Comparison of ENCODE assay signal across 8 cellular contexts in the genomic region with DNA sequence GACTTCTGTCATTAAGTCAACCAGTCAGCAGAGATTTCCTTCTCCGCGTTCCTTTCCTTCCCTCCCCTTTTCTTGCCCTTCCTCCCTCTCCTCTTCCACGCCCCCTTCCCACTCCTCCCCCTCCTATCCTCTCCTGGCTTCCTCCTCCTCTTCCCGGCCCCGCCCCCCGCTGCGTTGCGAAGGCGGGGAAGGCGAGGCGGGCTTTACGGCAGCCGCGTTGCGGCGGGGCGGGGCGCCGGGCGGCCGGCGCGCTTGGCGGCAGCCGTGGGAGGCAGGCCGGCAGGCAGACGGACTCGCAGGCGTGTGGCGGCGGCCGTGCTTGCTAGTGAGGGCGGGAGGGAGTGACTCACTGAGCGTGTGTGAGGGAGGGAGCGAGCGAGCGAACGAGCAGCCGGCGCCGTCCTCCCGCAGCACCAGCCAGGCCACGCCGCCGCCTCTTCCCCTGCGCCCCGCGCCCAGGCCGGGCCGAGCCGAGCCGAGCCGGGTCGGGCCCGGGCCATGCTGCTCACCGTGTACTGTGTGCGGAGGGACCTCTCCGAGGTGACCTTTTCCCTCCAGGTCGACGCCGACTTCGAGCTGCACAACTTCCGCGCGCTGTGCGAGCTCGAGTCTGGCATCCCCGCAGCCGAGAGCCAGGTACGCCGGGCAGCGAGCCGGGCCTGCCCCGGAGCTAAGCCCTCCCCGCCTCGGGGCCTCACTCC. TPM values are rescaled to one million over a fixed set of nuclear protein-coding genes. Genes with fewer than 3 reads are reported as not detected.
DNase-seq lines count a peak whose midpoint lies in the region; ATAC-seq and TF ChIP-seq lines count a peak whose summit lies in the region.

A gene (plus strand): TSS at position 286 of the 701 bp plus-strand sequence. CDS start 213 bp downstream, at position 499.

- H3K36me3 Mint-ChIP-seq in activated CD4-positive, alpha-beta T cell treated with anti-CD3 and anti-CD28 coated beads, Interleukin-2, amount 10 ng/mL, durations not matched to agents 7 days and 5 days (ENCODE audit: low read depth) = peaks cover 16% of the 10 kb centered on the region

- H3K27ac Mint-ChIP-seq in activated CD4-positive, alpha-beta T cell treated with anti-CD3 and anti-CD28 coated beads, Interleukin-2, amount 10 ng/mL, durations not matched to agents 7 days and 5 days = peak within 1 kb of the TSS; percentile 89

- CTCF ChIA-PET in activated CD4-positive, alpha-beta T cell treated with anti-CD3 and anti-CD28 coated beads, Interleukin-2, amount 10 ng/mL, durations not matched to agents 7 days and 5 days (lab: Charles Lee) = interaction anchor here (1.5 kb wide), 1 partner anchor 14 kb away, joined by 6 read pairs; no protein-coding TSS in a partner anchor

- H3K27me3 Mint-ChIP-seq in activated CD4-positive, alpha-beta T cell treated with anti-CD3 and anti-CD28 coated beads, Interleukin-2, amount 10 ng/mL, durations not matched to agents 7 days and 5 days = no peaks in the 10 kb centered on the region

- POLR2A ChIA-PET in activated CD4-positive, alpha-beta T cell treated with anti-CD3 and anti-CD28 coated beads, Interleukin-2, amount 10 ng/mL, durations not matched to agents 7 days and 5 days (lab: Charles Lee) = interaction anchor here (0.6 kb wide), 1 partner anchor 752 kb away, joined by 3 read pairs; no protein-coding TSS in a partner anchor

- H3K9me3 Mint-ChIP-seq in activated CD4-positive, alpha-beta T cell treated with anti-CD3 and anti-CD28 coated beads, Interleukin-2, amount 10 ng/mL, durations not matched to agents 7 days and 5 days = no peaks in the 10 kb centered on the region

- H3K4me3 Mint-ChIP-seq in activated CD4-positive, alpha-beta T cell treated with anti-CD3 and anti-CD28 coated beads, Interleukin-2, amount 10 ng/mL, durations not matched to agents 7 days and 5 days = peak within 1 kb of the TSS; percentile 93

- peaks cover 44% of the 10 kb centered on the region for H3K4me1 Mint-ChIP-seq in activated CD4-positive, alpha-beta T cell treated with anti-CD3 and anti-CD28 coated beads, Interleukin-2, amount 10 ng/mL, durations not matched to agents 7 days and 5 days

- H3K27ac ChIP-seq in coronary artery = peak within 1 kb of the TSS; percentile 94 to 95

- no peak for TF ChIP-seq CTCF in coronary artery (IDR thresholded peaks at IDR 0.05)

- peak; percentile 43 for ATAC-seq in HG03469 (IDR thresholded peaks at IDR 0.05; ENCODE audit: unreplicated experiment)

- peak within 1 kb of the TSS; percentile 91 for H3K4me3 ChIP-seq in coronary artery

- DNase-seq in Ammon's horn (ENCODE audit: low spot score) (peak; percentile 98), GM19240 (ENCODE audit: insufficient read length, low spot score) (peak; percentile 65), NCI-H526 treated with DMSO at 0.1 percent for 48 hours (lab: John Stamatoyannopoulos, UW) (peak; percentile 92), coronary artery (ENCODE audit: low spot score) (peak; percentile 99), left kidney (ENCODE audit: low read depth, low spot score) (peak; percentile 100)
- DNase-seq in activated CD4-positive, alpha-beta T cell treated with anti-CD3 and anti-CD28 coated beads, Interleukin-2, amount 10 ng/mL, durations not matched to agents 7 days and 5 days = peak; percentile 93
- DNase-seq in stimulated activated CD4-positive, alpha-beta T cell treated with anti-CD3 and anti-CD28 coated beads, Interleukin-1b, Interleukin-23, amount 100 ng/mL, for 48 hours = peak; percentile 97

RNA-seq across cellular contexts. Expression of the gene that starts here (rescaled TPM):
- 10 to 100 TPM; 31.0 to 33.5 TPM for total RNA-seq in activated CD4-positive, alpha-beta T cell treated with anti-CD3 and anti-CD28 coated beads, Interleukin-2, amount 10 ng/mL, durations not matched to agents 7 days and 5 days

Comparison
In these comparisons a context has a peak if more than half of its experiments do, and no peak if none do; other contexts are left out.
1. Peak in every context shown above with its lines: DNase-seq, ATAC-seq, H3K4me3 ChIP-seq and H3K27ac ChIP-seq.